In genomic region chr5:110625376-110625999, GRCh38 we compare ENCODE assay signal across 8 cellular contexts.
DNase-seq lines count a peak whose midpoint lies in the region; ATAC-seq and TF ChIP-seq lines count a peak whose summit lies in the region.

No MANE protein-coding gene starts in this region.

- H3K4me1 ChIP-seq in CD4-positive, alpha-beta memory T cell (ENCODE audit: insufficient read depth, low read length), result no peaks in the 10 kb centered on the region

- intact Hi-C loops in CD4-positive, alpha-beta memory T cell (cut with micrococcal nuclease), result loop anchor here (1.0 to 5.0 kb wide), 4 partner anchors 934 to 1983 kb away; no protein-coding TSS in a partner anchor

- H3K27me3 Mint-ChIP-seq in CD4-positive, alpha-beta memory T cell, result peaks cover 2 to 4% of the 10 kb centered on the region in 2 donors
- H3K27me3 Mint-ChIP-seq in type B pancreatic cell, result no peaks in the 10 kb centered on the region
- peaks cover 7% of the 10 kb centered on the region for H3K27me3 Mint-ChIP-seq in T-helper 17 cell

- H3K27me3 ChIP-seq in CD4-positive, alpha-beta memory T cell (ENCODE audit: insufficient read depth, low read length), result no peaks in the 10 kb centered on the region

- H3K9ac ChIP-seq in SK-N-MC (ENCODE audit: insufficient read length), result no peak overlapping the region

- no peak overlapping the region for H3K27ac ChIP-seq in CD4-positive, alpha-beta memory T cell (ENCODE audit: low read depth, low read length)
- H3K27ac ChIP-seq in SK-N-MC, result no peak overlapping the region

- no peaks in the 10 kb centered on the region for H3K36me3 Mint-ChIP-seq in CD4-positive, alpha-beta memory T cell
- H3K36me3 Mint-ChIP-seq in type B pancreatic cell (no peaks in the 10 kb centered on the region), T-helper 17 cell (ENCODE audit: low read depth) (no peaks in the 10 kb centered on the region)

- CTCF ChIA-PET in CD4-positive, alpha-beta memory T cell (lab: Charles Lee; ENCODE audit: partially characterized antibody), result interaction anchor here (0.9 to 1.5 kb wide), 8 partner anchors 11 to 1706 kb away, joined by 3 to 7 read pairs (median 4); no protein-coding TSS in a partner anchor

- H3K4me3 ChIP-seq in CD4-positive, alpha-beta memory T cell (ENCODE audit: low read length in 2 of 2), result no peak overlapping the region
- H3K4me3 ChIP-seq in Jurkat, Clone E6-1 (ENCODE audit: low read length), result no peak overlapping the region
- H3K4me3 ChIP-seq in SK-N-MC (no peak overlapping the region), foreskin fibroblast (ENCODE audit: low read depth in 1 of 2, low read length in 2 of 2) (no peak overlapping the region)

- no peaks in the 10 kb centered on the region for H3K9me3 ChIP-seq in CD4-positive, alpha-beta memory T cell (ENCODE audit: control insufficient read depth in 1 of 2, low read length in 2 of 2)
- H3K9me3 ChIP-seq in SK-N-MC (ENCODE audit: low read depth, low read length) (no peaks in the 10 kb centered on the region), T-helper 17 cell (ENCODE audit: control insufficient read depth, low read length, poor library complexity, severe bottlenecking) (no peaks in the 10 kb centered on the region)

- H3K36me3 ChIP-seq in CD4-positive, alpha-beta memory T cell (ENCODE audit: insufficient read depth, low read length), result no peaks in the 10 kb centered on the region
- no peaks in the 10 kb centered on the region for H3K36me3 ChIP-seq in SK-N-MC (ENCODE audit: insufficient read depth, low read length)

- POLR2A ChIA-PET in CD4-positive, alpha-beta memory T cell (lab: Charles Lee; ENCODE audit: partially characterized antibody), result no interaction called here

- DNase-seq in CD4-positive, alpha-beta memory T cell, result peak in 3 of 5 donors; percentile 19 to 35 (median 26)
- peak; percentile 21 for DNase-seq in Jurkat, Clone E6-1 (ENCODE audit: low read depth, low spot score)
- DNase-seq in SK-N-MC (ENCODE audit: low read depth, low spot score) (peak; percentile 30), foreskin fibroblast (peak; percentile 7 to 47), type B pancreatic cell (ENCODE audit: extremely low spot score, unreplicated experiment) (no peak), T-helper 17 cell (no peak), OCI-M2 (lab: John Stamatoyannopoulos, UW; ENCODE audit: unreplicated experiment) (no peak)

- H3K9me3 Mint-ChIP-seq in CD4-positive, alpha-beta memory T cell, result no peaks in the 10 kb centered on the region
- peaks cover 1% of the 10 kb centered on the region for H3K9me3 Mint-ChIP-seq in type B pancreatic cell

- ATAC-seq in HG03280 (IDR thresholded peaks at IDR 0.05; ENCODE audit: unreplicated experiment) (no peak), T-helper 17 cell (no peak)

- H3K4me3 Mint-ChIP-seq in CD4-positive, alpha-beta memory T cell, result no peak overlapping the region
- H3K4me3 Mint-ChIP-seq in type B pancreatic cell, result no peak overlapping the region
- H3K4me3 Mint-ChIP-seq in T-helper 17 cell, result no peak overlapping the region

- no peak for TF ChIP-seq CTCF in foreskin fibroblast (IDR thresholded peaks at IDR 0.05; ENCODE audit: low read depth, low read length)
- TF ChIP-seq CTCF in type B pancreatic cell (conservative IDR thresholded peaks at IDR 0.05), result peak; percentile 81

- H3K27ac Mint-ChIP-seq in CD4-positive, alpha-beta memory T cell, result no peak overlapping the region
- H3K27ac Mint-ChIP-seq in type B pancreatic cell (no peak overlapping the region), T-helper 17 cell (no peak overlapping the region)

- H3K4me1 Mint-ChIP-seq in CD4-positive, alpha-beta memory T cell, result no peaks in the 10 kb centered on the region
- no peaks in the 10 kb centered on the region for H3K4me1 Mint-ChIP-seq in type B pancreatic cell (ENCODE audit: unreplicated experiment)
- peaks cover 2% of the 10 kb centered on the region for H3K4me1 Mint-ChIP-seq in T-helper 17 cell

Comparison
In these comparisons a context has a peak if more than half of its experiments do, and no peak if none do; other contexts are left out.
1. DNase-seq: peak in CD4-positive, alpha-beta memory T cell (3 of 5), Jurkat, Clone E6-1 (single experiment), SK-N-MC (single experiment) and foreskin fibroblast (2 of 2); none in type B pancreatic cell (single experiment), T-helper 17 cell (0 of 3) and OCI-M2 (single experiment).